In genomic region chr11:45371251-45371749, GRCh38 we compare ENCODE assay signal across 8 cellular contexts.
DNase-seq lines count a peak whose midpoint lies in the region; ATAC-seq and TF ChIP-seq lines count a peak whose summit lies in the region.

No MANE protein-coding gene starts in this region.

- peaks cover 13% of the 10 kb centered on the region for H3F3A ChIP-seq in neural progenitor cell (ENCODE audit: low read depth)

- no peaks in the 10 kb centered on the region for H4K20me1 ChIP-seq in OCI-LY3 (ENCODE audit: insufficient read depth, low read length)
- peaks cover 4% of the 10 kb centered on the region for H4K20me1 ChIP-seq in neural progenitor cell (ENCODE audit: low read depth)

- H3K4me3 ChIP-seq in OCI-LY3 (ENCODE audit: low read length): peak overlapping the region; percentile 59
- peak overlapping the region; percentile 37 for H3K4me3 ChIP-seq in neural progenitor cell

- H3K4me1 ChIP-seq in OCI-LY3 (ENCODE audit: low read length) (peaks cover 3% of the 10 kb centered on the region; the same call in 1 of the 2 replicates), neural progenitor cell (peaks cover 38% of the 10 kb centered on the region)

- ATAC-seq in activated T-cell treated with anti-CD3 and anti-CD28 coated beads, Interleukin-2, amount 50 U/mL, for 72 hours (replicated peaks in 1 of 2): peak; percentile 62 to 66
- no peak for ATAC-seq in GM21576 (IDR thresholded peaks at IDR 0.05; ENCODE audit: unreplicated experiment)

- no peaks in the 10 kb centered on the region for H3K36me3 ChIP-seq in OCI-LY3 (replicated peaks; ENCODE audit: low read depth, low read length)
- no peaks in the 10 kb centered on the region for H3K36me3 ChIP-seq in neural progenitor cell

- H3K9me3 ChIP-seq in OCI-LY3 (ENCODE audit: insufficient read depth, low read length): no peaks in the 10 kb centered on the region
- H3K9me3 ChIP-seq in neural progenitor cell (ENCODE audit: low read depth): no peaks in the 10 kb centered on the region

- no peaks in the 10 kb centered on the region for H3K79me2 ChIP-seq in OCI-LY3 (ENCODE audit: low read length)
- H3K79me2 ChIP-seq in neural progenitor cell (ENCODE audit: low read depth): no peaks in the 10 kb centered on the region

- peak overlapping the region; percentile 73 for H3K4me2 ChIP-seq in OCI-LY3 (ENCODE audit: low read length)
- H3K4me2 ChIP-seq in neural progenitor cell: peak overlapping the region; percentile 74

- no peak overlapping the region for H3K27ac Mint-ChIP-seq in activated T-cell treated with anti-CD3 and anti-CD28 coated beads, Interleukin-2, amount 50 U/mL, for 72 hours
- H3K27ac Mint-ChIP-seq in neural progenitor cell: peak overlapping the region; percentile 48

- H3K27me3 ChIP-seq in OCI-LY3 (ENCODE audit: low read depth, low read length): peaks cover 67% of the 10 kb centered on the region
- H3K27me3 ChIP-seq in neural progenitor cell: peaks cover 27% of the 10 kb centered on the region

- in situ Hi-C loops in KBM-7 (cut with MboI; ENCODE audit: low pct_unique_long_range_greater_than_20kb, low sequenced_read_pairs): loop anchor here (25.0 kb wide), 1 partner anchor 391 kb away; no protein-coding TSS in a partner anchor

- H3K36me3 Mint-ChIP-seq in activated T-cell treated with anti-CD3 and anti-CD28 coated beads, Interleukin-2, amount 50 U/mL, for 72 hours (ENCODE audit: insufficient read depth in 2 of 2): peaks cover 0 to 2% of the 10 kb centered on the region in 2 donors
- no peaks in the 10 kb centered on the region for H3K36me3 Mint-ChIP-seq in neural progenitor cell

- H3K9ac ChIP-seq in OCI-LY3 (ENCODE audit: low read length) (no peak overlapping the region), neural progenitor cell (no peak overlapping the region)

- H2AFZ ChIP-seq in OCI-LY3 (ENCODE audit: low read depth, low read length) (0 out of 2 replicates have a peak overlapping the region, but pooled peaks have one; percentile 31), neural progenitor cell (replicated peaks) (peak overlapping the region; percentile 92)

- no peak overlapping the region for H3K27ac ChIP-seq in OCI-LY3 (ENCODE audit: low read length)
- H3K27ac ChIP-seq in neural progenitor cell: no peak overlapping the region

- TF ChIP-seq CTCF in OCI-LY3 (IDR thresholded peaks at IDR 0.05; ENCODE audit: low read depth, low read length) (peak; percentile 96), neural progenitor cell (IDR thresholded peaks at IDR 0.05) (peak; percentile 99)

- DNase-seq in GM04504 (ENCODE audit: low read depth) (peak; percentile 18), KBM-7 (peak; percentile 74), fibroblast of peridontal ligament (ENCODE audit: extremely low read depth) (peak; percentile 46), neural progenitor cell (ENCODE audit: low spot score) (peak; percentile 92), stromal cell of bone marrow (ENCODE audit: low read depth) (peak; percentile 21)
- peak; percentile 64 to 75 for DNase-seq in activated T-cell treated with anti-CD3 and anti-CD28 coated beads, Interleukin-2, amount 50 U/mL, for 72 hours

- no peak overlapping the region for H3K4me3 Mint-ChIP-seq in activated T-cell treated with anti-CD3 and anti-CD28 coated beads, Interleukin-2, amount 50 U/mL, for 72 hours
- H3K4me3 Mint-ChIP-seq in neural progenitor cell: peak overlapping the region; percentile 24

- peaks cover 24% of the 10 kb centered on the region for H3K27me3 Mint-ChIP-seq in activated T-cell treated with anti-CD3 and anti-CD28 coated beads, Interleukin-2, amount 50 U/mL, for 72 hours (ENCODE audit: low read depth)
- H3K27me3 Mint-ChIP-seq in neural progenitor cell (ENCODE audit: insufficient read depth, low read depth): peaks cover 18% of the 10 kb centered on the region

- H3K4me1 Mint-ChIP-seq in activated T-cell treated with anti-CD3 and anti-CD28 coated beads, Interleukin-2, amount 50 U/mL, for 72 hours (ENCODE audit: low read depth): peaks cover 18% of the 10 kb centered on the region
- peaks cover 67% of the 10 kb centered on the region for H3K4me1 Mint-ChIP-seq in neural progenitor cell

- H3K9me3 Mint-ChIP-seq in activated T-cell treated with anti-CD3 and anti-CD28 coated beads, Interleukin-2, amount 50 U/mL, for 72 hours: no peaks in the 10 kb centered on the region
- H3K9me3 Mint-ChIP-seq in neural progenitor cell: no peaks in the 10 kb centered on the region

Comparison
In these comparisons a context has a peak if more than half of its experiments do, and no peak if none do; other contexts are left out.
1. DNase-seq: peak in every context shown above with its lines; median percentile 92 in neural progenitor cell; 74 in KBM-7; 70 in activated T-cell treated with anti-CD3 and anti-CD28 coated beads, Interleukin-2, amount 50 U/mL, for 72 hours; 46 in fibroblast of peridontal ligament; 21 in stromal cell of bone marrow; 18 in GM04504.